Comparison of ENCODE assay signal across 9 cellular contexts in the genomic region with DNA sequence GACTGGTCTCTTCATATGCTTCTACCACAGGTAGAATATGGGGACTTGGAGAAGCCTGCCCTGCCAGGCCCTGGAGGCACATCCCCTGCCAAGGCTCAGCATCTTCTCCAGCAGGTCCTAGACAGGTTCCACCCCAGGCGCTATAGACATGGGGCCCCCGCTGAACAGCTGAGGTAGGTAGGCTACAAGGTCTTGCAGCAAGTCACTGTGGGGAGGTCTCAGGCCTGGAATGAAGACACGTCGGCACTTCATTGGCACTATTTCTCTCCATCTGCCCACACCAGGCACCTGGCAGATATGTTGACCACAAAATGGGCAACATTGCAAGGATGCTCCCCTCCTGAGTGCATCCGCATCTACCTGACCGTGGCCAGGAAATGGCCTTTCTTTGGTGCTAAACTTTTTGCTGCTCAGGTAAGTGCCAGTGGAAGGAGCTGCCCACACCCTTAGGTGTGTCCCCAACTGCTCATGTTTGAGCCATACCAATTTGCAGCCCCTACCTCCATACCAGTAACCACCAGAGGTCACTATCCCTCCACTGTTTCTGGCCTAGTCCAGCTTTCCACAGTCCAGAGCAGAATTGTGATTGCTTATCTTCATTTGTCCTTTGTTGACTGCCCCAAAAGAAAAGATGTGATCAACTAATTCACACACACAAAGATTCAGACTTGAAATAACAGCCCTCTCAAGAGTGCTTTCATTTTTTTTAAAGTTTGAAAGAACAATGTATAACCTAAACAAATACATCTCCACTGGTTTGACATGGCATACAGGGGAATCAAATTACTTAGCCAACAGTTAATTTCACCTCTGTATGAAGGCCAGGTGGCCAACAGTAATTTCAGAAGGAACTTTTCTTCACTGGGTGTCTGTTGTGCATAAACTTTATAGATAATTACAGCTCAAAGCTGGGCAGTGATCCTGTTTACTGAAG. TPM values are rescaled to one million over a fixed set of nuclear protein-coding genes. Genes with fewer than 3 reads are reported as not detected.
DNase-seq lines count a peak whose midpoint lies in the region; ATAC-seq, FAIRE-seq and TF ChIP-seq lines count a peak whose summit lies in the region.
"Had no signal": no experiment of that assay in that cellular context is flagged by ENCODE, and none has a peak within 500 bp of the region (broad histone marks: within the 10 kb centered on the region; RNA-seq: fewer than 3 reads in every experiment).

No MANE protein-coding gene starts in this region.

- WGBS in right lobe of liver (ENCODE audit: insufficient coverage, low coverage, low lambda C conversion rate, missing lambda C conversion rate) = no CpG with 5 or more reads among the region's 6 CpGs

- no peaks in the 10 kb centered on the region for H3K9me3 ChIP-seq in right lobe of liver

- H3K4me3 ChIP-seq in right lobe of liver = no peak overlapping the region

- H3K36me3 Mint-ChIP-seq in chondrocyte (ENCODE audit: low read depth) = peaks cover 2% of the 10 kb centered on the region

- no peaks in the 10 kb centered on the region for H3K9me3 Mint-ChIP-seq in chondrocyte (ENCODE audit: low read depth)

- H3K4me1 ChIP-seq in right lobe of liver = peaks cover 0 to 5% (median 2%) of the 10 kb centered on the region in 4 donors

- H3K27ac ChIP-seq in right lobe of liver = no peak overlapping the region

- H3K27ac Mint-ChIP-seq in chondrocyte (ENCODE audit: unreplicated experiment) = no peak overlapping the region

- TF ChIP-seq CTCF in chondrocyte (IDR thresholded peaks at IDR 0.05) (peak; percentile 83), right lobe of liver (IDR thresholded peaks at IDR 0.05) (peak; percentile 61 to 79 (median 70))

- intact Hi-C loops in right lobe of liver (cut with DNase I) = loop anchor here in 1 of 2 donors (10.0 kb wide), 1 partner anchor 81 kb away; no protein-coding TSS in a partner anchor

- peak; percentile 57 for ATAC-seq in HG03159 (IDR thresholded peaks at IDR 0.05; ENCODE audit: unreplicated experiment)
- ATAC-seq in right lobe of liver = peak; percentile 88 to 92 (median 90)

- peak; percentile 99 for FAIRE-seq in urothelium cell line (lab: Jason Lieb, UNC)
- FAIRE-seq: endometrium had no signal

- H3K27me3 ChIP-seq in right lobe of liver = no peaks in the 10 kb centered on the region

- H3K36me3 ChIP-seq in right lobe of liver = no peaks in the 10 kb centered on the region

- no peak for TF ChIP-seq POLR2A in right lobe of liver (IDR thresholded peaks at IDR 0.05)

- no peaks in the 10 kb centered on the region for H3K27me3 Mint-ChIP-seq in chondrocyte (ENCODE audit: low read depth)

- DNase-seq in stimulated activated CD4-positive, alpha-beta T cell treated with anti-CD3 and anti-CD28 coated beads, Interleukin-2, amount 100 ng/mL, for 4 hours (ENCODE audit: low read depth) = peak; percentile 13
- no peak for DNase-seq in stimulated activated CD4-positive, alpha-beta T cell treated with anti-CD3 and anti-CD28 coated beads, Interleukin-1b, Interleukin-23, amount 100 ng/mL, for 48 hours
- DNase-seq in RKO (ENCODE audit: low spot score) (peak; percentile 57), chondrocyte (ENCODE audit: low spot score) (no peak), right lobe of liver (no peak), urothelium cell line (ENCODE audit: low spot score) (peak; percentile 80), OCI-M2 (lab: John Stamatoyannopoulos, UW; ENCODE audit: unreplicated experiment) (no peak)

- H3K4me1 Mint-ChIP-seq in chondrocyte (ENCODE audit: low read depth) = no peaks in the 10 kb centered on the region

- H3K4me3 Mint-ChIP-seq in chondrocyte (ENCODE audit: unreplicated experiment) = no peak overlapping the region

RNA-seq across cellular contexts. Expression of a gene that starts 16.1 kb away (rescaled TPM):
- total RNA-seq in chondrocyte (16.3 to 19.0 TPM (median 16.9 TPM) in 3 replicates), right lobe of liver (10 to 100 TPM; 12.7 to 16.0 (median 13.8) TPM)

RNA-seq across cellular contexts. Expression of a gene that starts 35.7 kb away (rescaled TPM):
- 2.8 to 11.1 TPM (median 10.9 TPM) in 3 replicates for total RNA-seq in chondrocyte
- 1 to 10 TPM in 3 of 6 experiments, under 1 TPM in 2, not detected in 1; 0.92 to 3.3 (median 1.7) TPM for total RNA-seq in right lobe of liver

RNA-seq across cellular contexts. Expression of a gene that starts 50.9 kb away (rescaled TPM):
- total RNA-seq in chondrocyte (0.65 to 2.8 TPM (median 1.1 TPM) in 3 replicates), right lobe of liver (1 to 10 TPM; 1.9 to 4.1 (median 3.0) TPM)

Comparison
In these comparisons a context has a peak if more than half of its experiments do, and no peak if none do; other contexts are left out.
1. DNase-seq: peak in stimulated activated CD4-positive, alpha-beta T cell treated with anti-CD3 and anti-CD28 coated beads, Interleukin-2, amount 100 ng/mL, for 4 hours (single experiment), RKO (single experiment) and urothelium cell line (single experiment); none in stimulated activated CD4-positive, alpha-beta T cell treated with anti-CD3 and anti-CD28 coated beads, Interleukin-1b, Interleukin-23, amount 100 ng/mL, for 48 hours (single experiment), chondrocyte (single experiment), right lobe of liver (0 of 3) and OCI-M2 (single experiment).